25 cellular contexts compared by ENCODE assay signal in the genomic region with DNA sequence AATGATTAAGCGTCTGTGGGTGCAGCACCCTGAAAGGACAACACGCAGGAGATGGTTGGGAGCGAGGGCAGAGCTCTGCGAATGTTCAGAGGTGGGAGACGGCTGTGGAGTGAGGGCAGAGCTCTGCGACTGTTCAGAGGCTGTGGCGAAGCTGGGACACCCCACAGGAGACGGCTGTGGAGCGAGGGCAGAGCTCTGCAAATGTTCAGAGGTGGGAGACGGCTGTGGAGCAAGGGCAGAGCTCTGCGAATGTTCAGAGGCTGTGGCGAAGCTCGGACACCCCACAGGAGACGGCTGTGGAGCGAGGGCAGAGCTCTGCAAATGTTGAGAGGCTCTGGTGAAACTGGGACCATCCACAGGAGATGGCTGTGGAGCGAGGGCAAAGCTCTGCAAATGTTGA. TPM values are rescaled to one million over a fixed set of nuclear protein-coding genes. Genes with fewer than 3 reads are reported as not detected.
DNase-seq lines count a peak whose midpoint lies in the region; ATAC-seq and TF ChIP-seq lines count a peak whose summit lies in the region.
"Had no signal": no experiment of that assay in that cellular context is flagged by ENCODE, and none has a peak within 500 bp of the region (broad histone marks: within the 10 kb centered on the region; RNA-seq: fewer than 3 reads in every experiment).

No MANE protein-coding gene starts in this region.

- ATAC-seq in CD4-positive, alpha-beta T cell (ENCODE audit: poor library complexity): no peak
- ATAC-seq in activated B cell treated with CpG ODN at 0.5 μM for 24 hours (ENCODE audit: low read depth) (no peak), GM21825 (IDR thresholded peaks at IDR 0.05; ENCODE audit: unreplicated experiment) (no peak)
- no peak for ATAC-seq in naive thymus-derived CD8-positive, alpha-beta T cell
- ATAC-seq: A549, K562, PC-3 had no signal

- H3K27me3 ChIP-seq in CD4-positive, alpha-beta T cell (ENCODE audit: control insufficient read depth, insufficient read depth, low read length): no peaks in the 10 kb centered on the region
- H3K27me3 ChIP-seq: SJSA1 had no signal

- peak overlapping the region; percentile 27 for H3K27ac Mint-ChIP-seq in CD4-positive, alpha-beta T cell
- peak overlapping the region; percentile 18 for H3K27ac Mint-ChIP-seq in activated B cell treated with CpG ODN at 0.5 μM for 24 hours
- peak overlapping the region in 7 of 10 donors; percentile 12 to 89 (median 74) for H3K27ac Mint-ChIP-seq in naive thymus-derived CD8-positive, alpha-beta T cell
- no peak overlapping the region for H3K27ac Mint-ChIP-seq in activated CD4-positive, alpha-beta T cell treated with anti-CD3 and anti-CD28 coated beads, Interleukin-2, amount 10 ng/mL, durations not matched to agents 7 days and 5 days
- H3K27ac Mint-ChIP-seq: H9 had no signal

- H3K27ac ChIP-seq in CD4-positive, alpha-beta T cell (ENCODE audit: low read depth, low read length): no peak overlapping the region
- H3K27ac ChIP-seq: A549, SJSA1 had no signal

- no peak for DNase-seq in CD4-positive, alpha-beta T cell
- DNase-seq in activated B cell treated with CpG ODN at 0.5 μM for 24 hours (no peak), retina (no peak)
- no peak for DNase-seq in naive thymus-derived CD8-positive, alpha-beta T cell
- no peak for DNase-seq in activated CD4-positive, alpha-beta T cell treated with anti-CD3 and anti-CD28 coated beads, Interleukin-2, amount 10 ng/mL, durations not matched to agents 7 days and 5 days
- DNase-seq in activated CD4-positive, alpha-beta T cell treated with anti-CD3 and anti-CD28 coated beads for 48 hours: no peak
- DNase-seq: AML-193, DMS153, NCI-H1105, NCI-H1436 treated with DMSO at 0.1 percent for 48 hours, NCI-H187 treated with DMSO at 0.1 percent for 48 hours, NCI-H2107, NCI-H524, NCI-H748 treated with DMSO at 0.1 percent for 48 hours, PC-3, Right ventricle myocardium superior had no signal

- no peaks in the 10 kb centered on the region for H3K9me3 ChIP-seq in CD4-positive, alpha-beta T cell (ENCODE audit: control insufficient read depth, low read length)
- H3K9me3 ChIP-seq: A549, SJSA1 had no signal

- POLR2A ChIA-PET in CD4-positive, alpha-beta T cell (lab: Charles Lee): no interaction called here
- POLR2A ChIA-PET in activated B cell treated with CpG ODN at 0.5 μM for 24 hours (lab: Charles Lee): no interaction called here
- POLR2A ChIA-PET in naive thymus-derived CD8-positive, alpha-beta T cell (lab: Charles Lee): no interaction called here
- POLR2A ChIA-PET in activated CD4-positive, alpha-beta T cell treated with anti-CD3 and anti-CD28 coated beads, Interleukin-2, amount 10 ng/mL, durations not matched to agents 7 days and 5 days (lab: Charles Lee): no interaction called here

- H3K4me3 Mint-ChIP-seq in CD4-positive, alpha-beta T cell: no peak overlapping the region
- H3K4me3 Mint-ChIP-seq in activated B cell treated with CpG ODN at 0.5 μM for 24 hours: no peak overlapping the region
- H3K4me3 Mint-ChIP-seq in naive thymus-derived CD8-positive, alpha-beta T cell: peak overlapping the region in 1 of 10 donors; percentile 70
- H3K4me3 Mint-ChIP-seq in activated CD4-positive, alpha-beta T cell treated with anti-CD3 and anti-CD28 coated beads, Interleukin-2, amount 10 ng/mL, durations not matched to agents 7 days and 5 days: no peak overlapping the region
- H3K4me3 Mint-ChIP-seq: CD14-positive monocyte, H9 had no signal

- intact Hi-C loops in CD4-positive, alpha-beta T cell (cut with DNase I, micrococcal nuclease): no loop called here
- intact Hi-C loops in activated B cell treated with CpG ODN at 0.5 μM for 24 hours (cut with micrococcal nuclease): no loop called here

- CTCF ChIA-PET in CD4-positive, alpha-beta T cell (lab: Charles Lee): no interaction called here
- CTCF ChIA-PET in activated B cell treated with CpG ODN at 0.5 μM for 24 hours (lab: Charles Lee): no interaction called here
- CTCF ChIA-PET in activated CD4-positive, alpha-beta T cell treated with anti-CD3 and anti-CD28 coated beads, Interleukin-2, amount 10 ng/mL, durations not matched to agents 7 days and 5 days (lab: Charles Lee): interaction anchor here (1.1 kb wide), 1 partner anchor 170 kb away, joined by 3 read pairs; no protein-coding TSS in a partner anchor

- H3K36me3 Mint-ChIP-seq in CD4-positive, alpha-beta T cell (ENCODE audit: low read depth): no peaks in the 10 kb centered on the region
- H3K36me3 Mint-ChIP-seq in activated B cell treated with CpG ODN at 0.5 μM for 24 hours (ENCODE audit: low read depth): no peaks in the 10 kb centered on the region
- no peaks in the 10 kb centered on the region for H3K36me3 Mint-ChIP-seq in naive thymus-derived CD8-positive, alpha-beta T cell
- H3K36me3 Mint-ChIP-seq in activated CD4-positive, alpha-beta T cell treated with anti-CD3 and anti-CD28 coated beads, Interleukin-2, amount 10 ng/mL, durations not matched to agents 7 days and 5 days (ENCODE audit: low read depth): no peaks in the 10 kb centered on the region
- H3K36me3 Mint-ChIP-seq: CD14-positive monocyte had no signal

- H3K27me3 Mint-ChIP-seq in CD4-positive, alpha-beta T cell: no peaks in the 10 kb centered on the region
- no peaks in the 10 kb centered on the region for H3K27me3 Mint-ChIP-seq in activated B cell treated with CpG ODN at 0.5 μM for 24 hours
- no peaks in the 10 kb centered on the region for H3K27me3 Mint-ChIP-seq in naive thymus-derived CD8-positive, alpha-beta T cell
- no peaks in the 10 kb centered on the region for H3K27me3 Mint-ChIP-seq in activated CD4-positive, alpha-beta T cell treated with anti-CD3 and anti-CD28 coated beads, Interleukin-2, amount 10 ng/mL, durations not matched to agents 7 days and 5 days

- no peaks in the 10 kb centered on the region for H3K9me3 Mint-ChIP-seq in CD4-positive, alpha-beta T cell
- peaks cover 7% of the 10 kb centered on the region for H3K9me3 Mint-ChIP-seq in activated B cell treated with CpG ODN at 0.5 μM for 24 hours
- H3K9me3 Mint-ChIP-seq in naive thymus-derived CD8-positive, alpha-beta T cell: peaks cover 0 to 7% (median 0%) of the 10 kb centered on the region in 9 donors
- H3K9me3 Mint-ChIP-seq in activated CD4-positive, alpha-beta T cell treated with anti-CD3 and anti-CD28 coated beads, Interleukin-2, amount 10 ng/mL, durations not matched to agents 7 days and 5 days: peaks cover 2% of the 10 kb centered on the region

- no peaks in the 10 kb centered on the region for H3K4me1 Mint-ChIP-seq in CD4-positive, alpha-beta T cell (ENCODE audit: low read depth)
- peaks cover 3% of the 10 kb centered on the region for H3K4me1 Mint-ChIP-seq in activated B cell treated with CpG ODN at 0.5 μM for 24 hours
- peaks cover 1 to 17% (median 8%) of the 10 kb centered on the region in 4 donors for H3K4me1 Mint-ChIP-seq in naive thymus-derived CD8-positive, alpha-beta T cell
- no peaks in the 10 kb centered on the region for H3K4me1 Mint-ChIP-seq in activated CD4-positive, alpha-beta T cell treated with anti-CD3 and anti-CD28 coated beads, Interleukin-2, amount 10 ng/mL, durations not matched to agents 7 days and 5 days
- H3K4me1 Mint-ChIP-seq: CD14-positive monocyte had no signal

- no peak for TF ChIP-seq CTCF in CD4-positive, alpha-beta T cell (IDR thresholded peaks at IDR 0.05)
- no peak for TF ChIP-seq CTCF in activated B cell treated with CpG ODN at 0.5 μM for 24 hours (IDR thresholded peaks at IDR 0.05)

RNA-seq across cellular contexts. Expression of gene SNTG2, which starts 40.0 kb away (rescaled TPM):
- total RNA-seq in CD4-positive, alpha-beta T cell: 1 to 10 TPM; 1.1 to 1.5 TPM
- total RNA-seq in activated B cell treated with CpG ODN at 0.5 μM for 24 hours: 0.88 and 2.2 TPM in 2 replicates
- 1 to 10 TPM; 4.2 to 8.8 TPM for total RNA-seq in naive thymus-derived CD8-positive, alpha-beta T cell
- 1 to 10 TPM in 1 of 3 donors, under 1 TPM in 2; 0.66 to 1.2 (median 0.94) TPM for polyA plus RNA-seq in naive thymus-derived CD8-positive, alpha-beta T cell
- total RNA-seq in activated CD4-positive, alpha-beta T cell treated with anti-CD3 and anti-CD28 coated beads, Interleukin-2, amount 10 ng/mL, durations not matched to agents 7 days and 5 days: not detected
- total RNA-seq: K562, LHCN-M2, MCF 10A, PC-3, RPMI7951 had no signal
- polyA plus RNA-seq: A549, CD14-positive monocyte, K562 had no signal
